In genomic region chrX:66408507-66408906, GRCh38 we compare ENCODE assay signal across 12 cellular contexts.
DNase-seq lines count a peak whose midpoint lies in the region; ATAC-seq and TF ChIP-seq lines count a peak whose summit lies in the region.
"Had no signal": no experiment of that assay in that cellular context is flagged by ENCODE, and none has a peak within 500 bp of the region (broad histone marks: within the 10 kb centered on the region; RNA-seq: fewer than 3 reads in every experiment).

No MANE protein-coding gene starts in this region.

- H3K27ac Mint-ChIP-seq in osteocyte (ENCODE audit: unreplicated experiment): no peak overlapping the region
- H3K27ac Mint-ChIP-seq: brain had no signal

- no peaks in the 10 kb centered on the region for H3K36me3 Mint-ChIP-seq in osteocyte (ENCODE audit: unreplicated experiment)
- H3K36me3 Mint-ChIP-seq: brain had no signal

- peak; percentile 34 for DNase-seq in NOMO-1 treated with DMSO at 0.1 percent for 48 hours (lab: John Stamatoyannopoulos, UW; ENCODE audit: unreplicated experiment)
- DNase-seq in NOMO-1 treated with dmso at 0.1 percent for 144 hours (lab: John Stamatoyannopoulos, UW; ENCODE audit: unreplicated experiment): no peak
- DNase-seq in KG1 (lab: John Stamatoyannopoulos, UW): peak; percentile 1
- no peak for DNase-seq in left colon
- no peak for DNase-seq in osteocyte (ENCODE audit: extremely low spot score, unreplicated experiment)
- no peak for DNase-seq in ACHN
- DNase-seq in NCI-H146 (lab: John Stamatoyannopoulos, UW): no peak
- DNase-seq: NCI-H2081; stimulated activated CD4-positive, alpha-beta T cell treated with anti-CD3 and anti-CD28 coated beads, Interleukin-4, amount 100 ng/mL, for 24 hours had no signal

- peaks cover 55% of the 10 kb centered on the region for H3K9me3 Mint-ChIP-seq in osteocyte (ENCODE audit: unreplicated experiment)

- no peaks in the 10 kb centered on the region for H3K27me3 Mint-ChIP-seq in osteocyte (ENCODE audit: unreplicated experiment)
- H3K27me3 Mint-ChIP-seq: brain had no signal

- no peaks in the 10 kb centered on the region for H3K4me1 Mint-ChIP-seq in osteocyte (ENCODE audit: unreplicated experiment)
- H3K4me1 Mint-ChIP-seq: brain had no signal

- in situ Hi-C loops in ACHN (cut with HindIII; ENCODE audit: low pct_ligation_motif_present, low pct_unique_long_range_greater_than_20kb, low sequenced_read_pairs): no loop called here

- no peak for TF ChIP-seq CTCF in osteocyte (IDR thresholded peaks at IDR 0.05)

- no peak overlapping the region for H3K4me3 Mint-ChIP-seq in osteocyte (ENCODE audit: unreplicated experiment)
- H3K4me3 Mint-ChIP-seq: brain had no signal

- intact Hi-C loops in left colon (cut with DNase I, micrococcal nuclease): no loop called here

- ATAC-seq in GM21360 (IDR thresholded peaks at IDR 0.05; ENCODE audit: unreplicated experiment) (peak; percentile 76), left colon (peak; percentile 69)
- ATAC-seq: gastroesophageal sphincter had no signal

Comparison
In these comparisons a context has a peak if more than half of its experiments do, and no peak if none do; other contexts are left out.
1. DNase-seq: peak in NOMO-1 treated with DMSO at 0.1 percent for 48 hours (single experiment) and KG1 (single experiment); none in NOMO-1 treated with dmso at 0.1 percent for 144 hours (single experiment), left colon (0 of 2), osteocyte (single experiment), ACHN (single experiment) and NCI-H146 (single experiment).